Comparison of ENCODE assay signal across 1 cellular context in genomic region chr12:101703487-101703886, GRCh38.
TF ChIP-seq lines count a peak whose summit lies in the region.

No MANE protein-coding gene starts in this region.

TF ChIP-seq in GM23338, 12 proteins besides CTCF, POLR2A, EP300 and RAD21 (continued from another document):
- TF ChIP-seq REST (IDR thresholded peaks at IDR 0.05; ENCODE audit: unreplicated experiment) (no peak), EZH2 (IDR thresholded peaks at IDR 0.05; ENCODE audit: low read depth, unreplicated experiment) (no peak), ZNF462 (CRISPR knock-in tag; IDR thresholded peaks at IDR 0.05) (no peak), ETS1 (IDR thresholded peaks at IDR 0.05) (no peak), POLR2AphosphoS5 (IDR thresholded peaks at IDR 0.05; ENCODE audit: low read depth) (no peak)
